8 cellular contexts compared by ENCODE assay signal in the genomic region with DNA sequence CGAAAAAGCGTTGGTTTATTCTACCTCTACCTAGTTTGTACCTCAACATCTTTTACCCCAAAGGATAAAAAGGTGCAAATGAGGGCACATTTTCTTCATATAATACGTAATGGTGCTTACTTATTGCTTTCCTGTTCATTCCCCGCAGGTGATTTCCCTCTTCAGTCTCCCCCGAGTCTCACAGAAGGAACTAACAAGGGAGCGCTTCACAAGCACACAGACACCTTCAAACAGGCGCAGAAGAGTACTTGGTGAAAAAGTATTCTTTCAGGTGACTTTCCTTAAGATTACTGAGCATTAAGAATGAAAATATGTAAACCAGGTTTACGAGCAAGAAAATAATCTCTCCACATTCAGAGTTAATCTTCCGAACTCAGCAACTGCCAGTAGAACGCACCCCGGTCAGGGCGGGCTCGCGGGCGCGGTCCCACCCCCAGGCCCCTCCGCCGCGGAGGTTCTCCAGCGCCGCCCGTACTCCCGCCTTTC. TPM values are rescaled to one million over a fixed set of nuclear protein-coding genes. Genes with fewer than 3 reads are reported as not detected.
A peak's percentile ranks its signal among the peaks of the same experiment; 100 is the strongest.
DNase-seq lines count a peak whose midpoint lies in the region; ATAC-seq and TF ChIP-seq lines count a peak whose summit lies in the region.

No MANE protein-coding gene starts in this region.

- H3K27me3 ChIP-seq in RWPE2 (ENCODE audit: insufficient read depth, poor library complexity, severe bottlenecking) (no peaks in the 10 kb centered on the region), osteoblast (ENCODE audit: insufficient read depth, low read length) (no peaks in the 10 kb centered on the region)

- H4K20me1 ChIP-seq in osteoblast (ENCODE audit: insufficient read depth, low read length) = peaks cover 2% of the 10 kb centered on the region

- H3K36me3 ChIP-seq in RWPE2 (ENCODE audit: low read depth) = no peaks in the 10 kb centered on the region
- H3K36me3 ChIP-seq in osteoblast (ENCODE audit: insufficient read depth, low read length) = no peaks in the 10 kb centered on the region

- H2AFZ ChIP-seq in osteoblast (ENCODE audit: low read length) = peak overlapping the region; percentile 94

- DNase-seq in AG09309 (ENCODE audit: low read depth) = no peak
- no peak for DNase-seq in RWPE2 (ENCODE audit: low spot score)
- DNase-seq in epithelial cell of esophagus (ENCODE audit: low read depth) = no peak
- DNase-seq in osteoblast (ENCODE audit: insufficient read length, low spot score, missing footprints) = no peak
- DNase-seq in DMS79 (lab: John Stamatoyannopoulos, UW) = no peak
- no peak for DNase-seq in GM19240 (ENCODE audit: insufficient read length, low spot score)
- no peak for DNase-seq in posterior cingulate gyrus

- peak overlapping the region; percentile 99 for H3K4me2 ChIP-seq in osteoblast (ENCODE audit: insufficient read depth, low read length)

- peak overlapping the region; percentile 47 for H3K4me3 ChIP-seq in AG09309 (ENCODE audit: control insufficient read depth, low read depth, low read length)
- peak overlapping the region; percentile 82 for H3K4me3 ChIP-seq in RWPE2 (ENCODE audit: severe bottlenecking)
- H3K4me3 ChIP-seq in epithelial cell of esophagus (ENCODE audit: low read length) = peak overlapping the region; percentile 55
- peak overlapping the region; percentile 91 for H3K4me3 ChIP-seq in osteoblast (ENCODE audit: insufficient read depth, low read length)

- no peak for TF ChIP-seq CTCF in AG09309 (IDR thresholded peaks at IDR 0.05; ENCODE audit: control insufficient read depth, insufficient read depth, low read depth, low read length, missing control alignments)
- no peak for TF ChIP-seq CTCF in RWPE2 (IDR thresholded peaks at IDR 0.05; ENCODE audit: poor library complexity, severe bottlenecking)
- TF ChIP-seq CTCF in epithelial cell of esophagus (IDR thresholded peaks at IDR 0.05; ENCODE audit: insufficient read depth, low read depth, low read length, missing control alignments) = no peak
- no peak for TF ChIP-seq CTCF in osteoblast (IDR thresholded peaks at IDR 0.05; ENCODE audit: extremely low read depth, low read depth, low read length)

- peak overlapping the region; percentile 74 for H3K27ac ChIP-seq in RWPE2 (ENCODE audit: poor library complexity, severe bottlenecking)
- peak overlapping the region; percentile 13 for H3K27ac ChIP-seq in osteoblast (ENCODE audit: low read depth, low read length)

- intact Hi-C loops in posterior cingulate gyrus (cut with DNase I) = loop anchor here (2.0 to 5.0 kb wide), 2 partner anchors 137 to 290 kb away; partner anchors contain the start of genes RC3H1 and ZBTB37

- peaks cover 11% of the 10 kb centered on the region for H3K4me1 ChIP-seq in RWPE2 (ENCODE audit: insufficient read depth, poor library complexity, severe bottlenecking)
- H3K4me1 ChIP-seq in osteoblast (ENCODE audit: insufficient read depth, low read length) = peaks cover 13% of the 10 kb centered on the region

- peaks cover 29% of the 10 kb centered on the region for H3K79me2 ChIP-seq in osteoblast (ENCODE audit: insufficient read depth, low read length)

- ATAC-seq in GM19395 (IDR thresholded peaks at IDR 0.05; ENCODE audit: unreplicated experiment) (peak; percentile 6), RWPE2 (ENCODE audit: low read depth) (peak; percentile 13)

- H3K9me3 ChIP-seq in RWPE2 (ENCODE audit: severe bottlenecking) = no peaks in the 10 kb centered on the region
- no peaks in the 10 kb centered on the region for H3K9me3 ChIP-seq in osteoblast (ENCODE audit: low read depth, low read length)

RNA-seq across cellular contexts. Expression of gene RABGAP1L, which starts 0.5 kb away (rescaled TPM):
- total RNA-seq in osteoblast = 30.0 and 34.5 TPM in 2 replicates
